23 cellular contexts compared by ENCODE assay signal in genomic region chr17:48615963-48616718, GRCh38. TPM values are rescaled to one million over a fixed set of nuclear protein-coding genes. Genes with fewer than 3 reads are reported as not detected.
DNase-seq lines count a peak whose midpoint lies in the region; ATAC-seq, FAIRE-seq and TF ChIP-seq lines count a peak whose summit lies in the region.
"Had no signal": no experiment of that assay in that cellular context is flagged by ENCODE, and none has a peak within 500 bp of the region (broad histone marks: within the 10 kb centered on the region; RNA-seq: fewer than 3 reads in every experiment).

No MANE protein-coding gene starts in this region.

- H3K36me3 Mint-ChIP-seq in type B pancreatic cell (no peaks in the 10 kb centered on the region), HFFc6 (ENCODE audit: low read depth) (no peaks in the 10 kb centered on the region)
- H3K36me3 Mint-ChIP-seq: CD4-positive, CD25-positive, alpha-beta regulatory T cell; stimulated activated memory B cell treated with anti-CD40 and anti-IgM and Interleukin-4, amounts not matched to agents 10 μg/mL and 1 μg/mL and 100 μg/mL, for 72 hours had no signal

- intact Hi-C loops in HepG2 (cut with micrococcal nuclease; ENCODE audit: unreplicated experiment): loop anchor here (5.0 kb wide), 2 partner anchors 354 to 589 kb away; no protein-coding TSS in a partner anchor
- intact Hi-C loops in right lobe of liver (cut with DNase I): loop anchor here in 1 of 2 donors (10.0 kb wide), 1 partner anchor 271 kb away; no protein-coding TSS in a partner anchor

- H3K9ac ChIP-seq in HepG2 (ENCODE audit: insufficient read depth, low read depth, low read length) (no peak overlapping the region), SK-N-MC (ENCODE audit: insufficient read length) (no peak overlapping the region)

- in situ Hi-C loops in HepG2 (cut with HindIII; ENCODE audit: extremely low pct_ligation_motif_present, low pct_unique_long_range_greater_than_20kb): no loop called here

- peaks cover 8% of the 10 kb centered on the region; the same call in 1 of the 2 replicates for H4K20me1 ChIP-seq in HepG2 (ENCODE audit: insufficient read depth, low read length)

- WGBS in HepG2 (ENCODE audit: low lambda C conversion rate): 12% methylated on average over 16 of the region's 17 CpGs
- 16% methylated on average over 15 of the region's 17 CpGs for WGBS in right lobe of liver (ENCODE audit: insufficient coverage, low coverage, low lambda C conversion rate, missing lambda C conversion rate)

- no peak for DNase-seq in HepG2 (ENCODE audit: low spot score)
- no peak for DNase-seq in right lobe of liver
- no peak for DNase-seq in SK-N-MC (ENCODE audit: low read depth, low spot score)
- no peak for DNase-seq in kidney epithelial cell (ENCODE audit: low read depth)
- DNase-seq in type B pancreatic cell (ENCODE audit: extremely low spot score, unreplicated experiment): no peak
- no peak for DNase-seq in hepatic stellate cell (ENCODE audit: low spot score)
- DNase-seq in HFFc6: no peak
- DNase-seq: activated CD4-positive, alpha-beta T cell treated with anti-CD3 and anti-CD28 coated beads for 1 hour; activated effector memory CD4-positive, alpha-beta T cell treated with Interleukin-2 at 50 U/mL for 16 hours; caudate nucleus; CD4-positive, CD25-positive, alpha-beta regulatory T cell; erythroblast; foreskin melanocyte; GDM1; hypothalamus; islet precursor cell; mammary epithelial cell; naive thymus-derived CD8-positive, alpha-beta T cell; NCI-H1092 treated with DMSO at 0.1 percent for 48 hours; NCI-H2081; NCI-H446 treated with DMSO at 0.1 percent for 48 hours had no signal

- H3K9me3 ChIP-seq in HepG2 (ENCODE audit: low read length) (no peaks in the 10 kb centered on the region), right lobe of liver (no peaks in the 10 kb centered on the region), SK-N-MC (ENCODE audit: low read depth, low read length) (no peaks in the 10 kb centered on the region)

- POLR2A ChIA-PET in HepG2 (lab: Yijun Ruan, JAX): no interaction called here

- no peak for ATAC-seq in HepG2
- no peak for ATAC-seq in right lobe of liver
- ATAC-seq in HG03196 (IDR thresholded peaks at IDR 0.05; ENCODE audit: unreplicated experiment): no peak
- ATAC-seq: naive thymus-derived CD8-positive, alpha-beta T cell; stimulated activated memory B cell treated with anti-CD40 and anti-IgM and Interleukin-4, amounts not matched to agents 10 μg/mL and 1 μg/mL and 100 μg/mL, for 72 hours had no signal

- H3K27ac ChIP-seq in HepG2 (ENCODE audit: extremely low read length, insufficient read depth, low read length) (no peak overlapping the region), right lobe of liver (no peak overlapping the region), SK-N-MC (no peak overlapping the region)

- H3K4me1 Mint-ChIP-seq in type B pancreatic cell (ENCODE audit: unreplicated experiment): peaks cover 37% of the 10 kb centered on the region
- peaks cover 23% of the 10 kb centered on the region for H3K4me1 Mint-ChIP-seq in HFFc6 (ENCODE audit: low read depth)

- H3K27me3 Mint-ChIP-seq in type B pancreatic cell (peaks cover 96% of the 10 kb centered on the region), HFFc6 (ENCODE audit: insufficient read depth) (peaks cover 83% of the 10 kb centered on the region)

- CTCF ChIA-PET in HepG2 (lab: Yijun Ruan, JAX; ENCODE audit: low intra/inter-chr PET ratio, low total read pairs): interaction anchor here (1.5 kb wide), 1 partner anchor 281 kb away, joined by 5 read pairs; no protein-coding TSS in a partner anchor

- TF ChIP-seq RAD21 in HepG2 (CRISPR knock-in tag; IDR thresholded peaks at IDR 0.05): no peak

- BruUV-seq in HepG2 (replicated peaks; lab: Mats Ljungman, UMichigan): no TSS peak

- H3K4me3 Mint-ChIP-seq in type B pancreatic cell: peak overlapping the region; percentile 92
- H3K4me3 Mint-ChIP-seq in HFFc6: no peak overlapping the region
- H3K4me3 Mint-ChIP-seq: stimulated activated memory B cell treated with anti-CD40 and anti-IgM and Interleukin-4, amounts not matched to agents 10 μg/mL and 1 μg/mL and 100 μg/mL, for 72 hours had no signal

- TF ChIP-seq CTCF in HepG2 (CRISPR knock-in tag; IDR thresholded peaks at IDR 0.05) (no peak), right lobe of liver (IDR thresholded peaks at IDR 0.05) (no peak), kidney epithelial cell (IDR thresholded peaks at IDR 0.05; ENCODE audit: insufficient read depth, low read length, poor library complexity, severe bottlenecking) (no peak), type B pancreatic cell (conservative IDR thresholded peaks at IDR 0.05) (no peak), HFFc6 (IDR thresholded peaks at IDR 0.05) (no peak)

- peak overlapping the region; percentile 58 for H3K27ac Mint-ChIP-seq in type B pancreatic cell
- no peak overlapping the region for H3K27ac Mint-ChIP-seq in HFFc6

- no peak overlapping the region for H2AFZ ChIP-seq in HepG2 (ENCODE audit: low read length)

- TF ChIP-seq POLR2A in HepG2 (IDR thresholded peaks at IDR 0.05; ENCODE audit: insufficient read depth in 1 of 2, low read depth in 2 of 2, low read length in 2 of 2) (no peak), right lobe of liver (IDR thresholded peaks at IDR 0.05) (no peak)

- TF ChIP-seq EP300 in HepG2 (IDR thresholded peaks at IDR 0.05; ENCODE audit: low read depth in 2 of 2, low read length in 2 of 2): no peak
- TF ChIP-seq EP300 in HepG2 (CRISPR knock-in tag; IDR thresholded peaks at IDR 0.05; ENCODE audit: borderline replicate concordance): no peak

- H3K4me2 ChIP-seq in HepG2 (ENCODE audit: low read depth, low read length): no peak overlapping the region

- H3K79me2 ChIP-seq in HepG2 (ENCODE audit: insufficient read depth, low read length): no peaks in the 10 kb centered on the region

- H3K4me3 ChIP-seq in HepG2 (replicated peaks in 1 of 3; ENCODE audit: insufficient read depth in 1 of 3, low read depth in 2 of 3, low read length in 3 of 3) (no peak overlapping the region), right lobe of liver (no peak overlapping the region), SK-N-MC (peak overlapping the region; percentile 84), kidney epithelial cell (ENCODE audit: low read depth, low read length) (peak overlapping the region; percentile 73)

- FAIRE-seq in HepG2 (lab: Jason Lieb, UNC): no peak

- H3K4me1 ChIP-seq in HepG2 (ENCODE audit: insufficient read depth, low read length) (peaks cover 10% of the 10 kb centered on the region), right lobe of liver (peaks cover 0 to 4% (median under 1%) of the 10 kb centered on the region in 4 donors)

- H3K27me3 ChIP-seq in HepG2 (ENCODE audit: control insufficient read depth in 1 of 2, insufficient read depth in 2 of 2, low read length in 2 of 2) (peaks cover 42 to 97% of the 10 kb centered on the region in 2 experiments), right lobe of liver (peaks cover 22 to 81% of the 10 kb centered on the region in 2 donors), kidney epithelial cell (ENCODE audit: control insufficient read depth, insufficient read depth, low read length) (peaks cover 6% of the 10 kb centered on the region)

- H3K36me3 ChIP-seq in HepG2 (replicated peaks in 1 of 2; ENCODE audit: control insufficient read depth in 1 of 2, insufficient read depth in 2 of 2, low read length in 2 of 2): no peaks in the 10 kb centered on the region
- H3K36me3 ChIP-seq in right lobe of liver: no peaks in the 10 kb centered on the region
- no peaks in the 10 kb centered on the region for H3K36me3 ChIP-seq in SK-N-MC (ENCODE audit: insufficient read depth, low read length)
- peaks cover 1% of the 10 kb centered on the region for H3K36me3 ChIP-seq in kidney epithelial cell (ENCODE audit: control insufficient read depth, insufficient read depth, low read length)

- H3K9me3 Mint-ChIP-seq in type B pancreatic cell (no peaks in the 10 kb centered on the region), HFFc6 (no peaks in the 10 kb centered on the region)

RNA-seq across cellular contexts. Expression of gene HOXB8, which starts 1.0 kb away (rescaled TPM):
- total RNA-seq in HepG2 (2016; rRNA removed; fragmentation: Illumina TruSeq; extraction: Trizol) (not detected in 2 replicates), right lobe of liver (not detected), kidney epithelial cell (7.2 and 7.5 TPM in 2 replicates), type B pancreatic cell (ENCODE audit: low replicate concordance) (16.0 and 17.1 TPM in 2 replicates)
- total RNA-seq in HepG2 (2016; cell fraction: cytosol; rRNA removed; fragmentation: Illumina TruSeq; extraction: Trizol; ENCODE audit: low read depth): not detected in 2 replicates
- not detected in 2 replicates for total RNA-seq in HepG2 (2016; cell fraction: insoluble cytoplasmic fraction; rRNA removed; fragmentation: Illumina TruSeq; extraction: Trizol)
- total RNA-seq in HepG2 (2016; cell fraction: membrane; rRNA removed; fragmentation: Illumina TruSeq; extraction: Trizol): not detected in 2 replicates
- not detected in 2 replicates for total RNA-seq in HepG2 (2016; cell fraction: nucleus; rRNA removed; fragmentation: Illumina TruSeq; extraction: Trizol)
- not detected in 2 replicates for polyA plus RNA-seq in HepG2 (2011; rRNA removed)
- not detected in 2 replicates for polyA plus RNA-seq in HepG2 (2011; cell fraction: cytosol; rRNA removed)
- not detected in 2 replicates for polyA plus RNA-seq in HepG2 (2011; cell fraction: nucleus; rRNA removed)
- not detected in 2 replicates for polyA plus RNA-seq in HepG2 (2012)
- polyA plus RNA-seq in HepG2 (2016; cell fraction: cytosol; fragmentation: Illumina TruSeq; extraction: Trizol; ENCODE audit: low read depth): not detected in 2 replicates
- not detected in 2 replicates for polyA plus RNA-seq in HepG2 (2016; cell fraction: insoluble cytoplasmic fraction; fragmentation: Illumina TruSeq; extraction: Trizol; ENCODE audit: low read depth)
- not detected in 2 replicates for polyA plus RNA-seq in HepG2 (2016; cell fraction: membrane; fragmentation: Illumina TruSeq; extraction: Trizol; ENCODE audit: low read depth)
- not detected in 2 replicates for polyA plus RNA-seq in HepG2 (2016; cell fraction: nucleus; fragmentation: Illumina TruSeq; extraction: Trizol; ENCODE audit: insufficient read depth, low read depth)
- 0.19 TPM in 1 of 2 replicates, not detected in the other for polyA minus RNA-seq in HepG2 (2011; rRNA and poly(A)+ RNA removed; ENCODE audit: low replicate concordance)
- polyA minus RNA-seq in HepG2 (2011; cell fraction: cytosol; rRNA and poly(A)+ RNA removed): not detected in 2 replicates
- not detected in 2 replicates for polyA minus RNA-seq in HepG2 (2011; cell fraction: nucleus; rRNA and poly(A)+ RNA removed)
- not detected for total RNA-seq in HFFc6 (2021; fragmentation: NEBNext Ultra II Directional; extraction: Animal tissue kit (Norgen Biotek cat#: 25700))
- total RNA-seq: CD4-positive, CD25-positive, alpha-beta regulatory T cell; mammary epithelial cell; naive thymus-derived CD8-positive, alpha-beta T cell had no signal
- polyA plus RNA-seq: CD4-positive, CD25-positive, alpha-beta regulatory T cell; mammary epithelial cell; naive thymus-derived CD8-positive, alpha-beta T cell had no signal

RNA-seq across cellular contexts. Expression of gene HOXB7, which starts 5.3 kb away (rescaled TPM):
- not detected in 2 replicates for total RNA-seq in HepG2 (2016; rRNA removed; fragmentation: Illumina TruSeq; extraction: Trizol)
- total RNA-seq in HepG2 (2016; cell fraction: cytosol; rRNA removed; fragmentation: Illumina TruSeq; extraction: Trizol; ENCODE audit: low read depth): not detected in 2 replicates
- total RNA-seq in HepG2 (2016; cell fraction: insoluble cytoplasmic fraction; rRNA removed; fragmentation: Illumina TruSeq; extraction: Trizol): not detected in 2 replicates
- total RNA-seq in HepG2 (2016; cell fraction: membrane; rRNA removed; fragmentation: Illumina TruSeq; extraction: Trizol): not detected in 2 replicates
- total RNA-seq in HepG2 (2016; cell fraction: nucleus; rRNA removed; fragmentation: Illumina TruSeq; extraction: Trizol): not detected in 2 replicates
- 0.04 and 0.08 TPM in 2 replicates for polyA plus RNA-seq in HepG2 (2011; rRNA removed)
- not detected in 2 replicates for polyA plus RNA-seq in HepG2 (2011; cell fraction: cytosol; rRNA removed)
- not detected in 2 replicates for polyA plus RNA-seq in HepG2 (2011; cell fraction: nucleus; rRNA removed)
- polyA plus RNA-seq in HepG2 (2012): not detected in 2 replicates
- polyA plus RNA-seq in HepG2 (2016; cell fraction: cytosol; fragmentation: Illumina TruSeq; extraction: Trizol; ENCODE audit: low read depth): not detected in 2 replicates
- polyA plus RNA-seq in HepG2 (2016; cell fraction: insoluble cytoplasmic fraction; fragmentation: Illumina TruSeq; extraction: Trizol; ENCODE audit: low read depth): not detected in 2 replicates
- polyA plus RNA-seq in HepG2 (2016; cell fraction: membrane; fragmentation: Illumina TruSeq; extraction: Trizol; ENCODE audit: low read depth): not detected in 2 replicates
- not detected in 2 replicates for polyA plus RNA-seq in HepG2 (2016; cell fraction: nucleus; fragmentation: Illumina TruSeq; extraction: Trizol; ENCODE audit: insufficient read depth, low read depth)
- 8.9 TPM in 1 of 2 replicates, not detected in the other for polyA minus RNA-seq in HepG2 (2011; rRNA and poly(A)+ RNA removed; ENCODE audit: low replicate concordance)
- polyA minus RNA-seq in HepG2 (2011; cell fraction: cytosol; rRNA and poly(A)+ RNA removed): not detected in 2 replicates
- polyA minus RNA-seq in HepG2 (2011; cell fraction: nucleus; rRNA and poly(A)+ RNA removed): not detected in 2 replicates
- total RNA-seq in right lobe of liver: under 1 TPM in 4 of 6 experiments, not detected in 2; 0.16 to 0.79 (median 0.30) TPM
- total RNA-seq in kidney epithelial cell: 26.3 and 27.2 TPM in 2 replicates
- 9.8 and 11.7 TPM in 2 replicates for total RNA-seq in type B pancreatic cell (ENCODE audit: low replicate concordance)
- total RNA-seq in HFFc6 (2021; fragmentation: NEBNext Ultra II Directional; extraction: Animal tissue kit (Norgen Biotek cat#: 25700)): not detected
- total RNA-seq: mammary epithelial cell; naive thymus-derived CD8-positive, alpha-beta T cell had no signal

RNA-seq across cellular contexts. Expression of gene HOXB9, which starts 10.0 kb away (rescaled TPM):
- total RNA-seq in HepG2 (2016; rRNA removed; fragmentation: Illumina TruSeq; extraction: Trizol) (not detected in 2 replicates), right lobe of liver (not detected), kidney epithelial cell (70.1 and 77.0 TPM in 2 replicates), type B pancreatic cell (ENCODE audit: low replicate concordance) (1.6 and 9.4 TPM in 2 replicates)
- not detected in 2 replicates for total RNA-seq in HepG2 (2016; cell fraction: cytosol; rRNA removed; fragmentation: Illumina TruSeq; extraction: Trizol; ENCODE audit: low read depth)
- not detected in 2 replicates for total RNA-seq in HepG2 (2016; cell fraction: insoluble cytoplasmic fraction; rRNA removed; fragmentation: Illumina TruSeq; extraction: Trizol)
- not detected in 2 replicates for total RNA-seq in HepG2 (2016; cell fraction: membrane; rRNA removed; fragmentation: Illumina TruSeq; extraction: Trizol)
- not detected in 2 replicates for total RNA-seq in HepG2 (2016; cell fraction: nucleus; rRNA removed; fragmentation: Illumina TruSeq; extraction: Trizol)
- polyA plus RNA-seq in HepG2 (2011; rRNA removed): not detected in 2 replicates
- 0.01 TPM in 1 of 2 replicates, not detected in the other for polyA plus RNA-seq in HepG2 (2011; cell fraction: cytosol; rRNA removed)
- polyA plus RNA-seq in HepG2 (2011; cell fraction: nucleus; rRNA removed): not detected in 2 replicates
- not detected in 2 replicates for polyA plus RNA-seq in HepG2 (2012)
- polyA plus RNA-seq in HepG2 (2016; cell fraction: cytosol; fragmentation: Illumina TruSeq; extraction: Trizol; ENCODE audit: low read depth): not detected in 2 replicates
- not detected in 2 replicates for polyA plus RNA-seq in HepG2 (2016; cell fraction: insoluble cytoplasmic fraction; fragmentation: Illumina TruSeq; extraction: Trizol; ENCODE audit: low read depth)
- polyA plus RNA-seq in HepG2 (2016; cell fraction: membrane; fragmentation: Illumina TruSeq; extraction: Trizol; ENCODE audit: low read depth): not detected in 2 replicates
- polyA plus RNA-seq in HepG2 (2016; cell fraction: nucleus; fragmentation: Illumina TruSeq; extraction: Trizol; ENCODE audit: insufficient read depth, low read depth): not detected in 2 replicates
- 0.06 and 0.49 TPM in 2 replicates for polyA minus RNA-seq in HepG2 (2011; rRNA and poly(A)+ RNA removed; ENCODE audit: low replicate concordance)
- not detected in 2 replicates for polyA minus RNA-seq in HepG2 (2011; cell fraction: cytosol; rRNA and poly(A)+ RNA removed)
- not detected in 2 replicates for polyA minus RNA-seq in HepG2 (2011; cell fraction: nucleus; rRNA and poly(A)+ RNA removed)
- not detected for total RNA-seq in HFFc6 (2021; fragmentation: NEBNext Ultra II Directional; extraction: Animal tissue kit (Norgen Biotek cat#: 25700))
- total RNA-seq: naive thymus-derived CD8-positive, alpha-beta T cell had no signal
- polyA plus RNA-seq: CD4-positive, CD25-positive, alpha-beta regulatory T cell; mammary epithelial cell had no signal

RNA-seq across cellular contexts. Expression of gene HOXB6, which starts 11.4 kb away (rescaled TPM):
- not detected in 2 replicates for total RNA-seq in HepG2 (2016; rRNA removed; fragmentation: Illumina TruSeq; extraction: Trizol)
- total RNA-seq in HepG2 (2016; cell fraction: cytosol; rRNA removed; fragmentation: Illumina TruSeq; extraction: Trizol; ENCODE audit: low read depth): not detected in 2 replicates
- not detected in 2 replicates for total RNA-seq in HepG2 (2016; cell fraction: insoluble cytoplasmic fraction; rRNA removed; fragmentation: Illumina TruSeq; extraction: Trizol)
- not detected in 2 replicates for total RNA-seq in HepG2 (2016; cell fraction: membrane; rRNA removed; fragmentation: Illumina TruSeq; extraction: Trizol)
- not detected in 2 replicates for total RNA-seq in HepG2 (2016; cell fraction: nucleus; rRNA removed; fragmentation: Illumina TruSeq; extraction: Trizol)
- polyA plus RNA-seq in HepG2 (2011; rRNA removed): not detected in 2 replicates
- polyA plus RNA-seq in HepG2 (2011; cell fraction: cytosol; rRNA removed): not detected in 2 replicates
- not detected in 2 replicates for polyA plus RNA-seq in HepG2 (2011; cell fraction: nucleus; rRNA removed)
- polyA plus RNA-seq in HepG2 (2012): not detected in 2 replicates
- not detected in 2 replicates for polyA plus RNA-seq in HepG2 (2016; cell fraction: cytosol; fragmentation: Illumina TruSeq; extraction: Trizol; ENCODE audit: low read depth)
- not detected in 2 replicates for polyA plus RNA-seq in HepG2 (2016; cell fraction: insoluble cytoplasmic fraction; fragmentation: Illumina TruSeq; extraction: Trizol; ENCODE audit: low read depth)
- not detected in 2 replicates for polyA plus RNA-seq in HepG2 (2016; cell fraction: membrane; fragmentation: Illumina TruSeq; extraction: Trizol; ENCODE audit: low read depth)
- not detected in 2 replicates for polyA plus RNA-seq in HepG2 (2016; cell fraction: nucleus; fragmentation: Illumina TruSeq; extraction: Trizol; ENCODE audit: insufficient read depth, low read depth)
- 3.5 TPM in 1 of 2 replicates, not detected in the other for polyA minus RNA-seq in HepG2 (2011; rRNA and poly(A)+ RNA removed; ENCODE audit: low replicate concordance)
- polyA minus RNA-seq in HepG2 (2011; cell fraction: cytosol; rRNA and poly(A)+ RNA removed): not detected in 2 replicates
- polyA minus RNA-seq in HepG2 (2011; cell fraction: nucleus; rRNA and poly(A)+ RNA removed): not detected in 2 replicates
- under 1 TPM; 0.18 to 0.83 (median 0.56) TPM for total RNA-seq in right lobe of liver
- total RNA-seq in kidney epithelial cell: 29.8 and 30.7 TPM in 2 replicates
- total RNA-seq in type B pancreatic cell (ENCODE audit: low replicate concordance): 17.6 and 20.3 TPM in 2 replicates
- not detected for total RNA-seq in HFFc6 (2021; fragmentation: NEBNext Ultra II Directional; extraction: Animal tissue kit (Norgen Biotek cat#: 25700))
- total RNA-seq: CD4-positive, CD25-positive, alpha-beta regulatory T cell; naive thymus-derived CD8-positive, alpha-beta T cell had no signal
- polyA plus RNA-seq: CD4-positive, CD25-positive, alpha-beta regulatory T cell; naive thymus-derived CD8-positive, alpha-beta T cell had no signal

RNA-seq across cellular contexts. Expression of gene HOXB5, which starts 22.6 kb away (rescaled TPM):
- total RNA-seq in HepG2 (2016; rRNA removed; fragmentation: Illumina TruSeq; extraction: Trizol): not detected in 2 replicates
- total RNA-seq in HepG2 (2016; cell fraction: cytosol; rRNA removed; fragmentation: Illumina TruSeq; extraction: Trizol; ENCODE audit: low read depth): not detected in 2 replicates
- total RNA-seq in HepG2 (2016; cell fraction: insoluble cytoplasmic fraction; rRNA removed; fragmentation: Illumina TruSeq; extraction: Trizol): not detected in 2 replicates
- not detected in 2 replicates for total RNA-seq in HepG2 (2016; cell fraction: membrane; rRNA removed; fragmentation: Illumina TruSeq; extraction: Trizol)
- not detected in 2 replicates for total RNA-seq in HepG2 (2016; cell fraction: nucleus; rRNA removed; fragmentation: Illumina TruSeq; extraction: Trizol)
- polyA plus RNA-seq in HepG2 (2011; rRNA removed): not detected in 2 replicates
- polyA plus RNA-seq in HepG2 (2011; cell fraction: cytosol; rRNA removed): not detected in 2 replicates
- polyA plus RNA-seq in HepG2 (2011; cell fraction: nucleus; rRNA removed): not detected in 2 replicates
- polyA plus RNA-seq in HepG2 (2012): not detected in 2 replicates
- not detected in 2 replicates for polyA plus RNA-seq in HepG2 (2016; cell fraction: cytosol; fragmentation: Illumina TruSeq; extraction: Trizol; ENCODE audit: low read depth)
- polyA plus RNA-seq in HepG2 (2016; cell fraction: insoluble cytoplasmic fraction; fragmentation: Illumina TruSeq; extraction: Trizol; ENCODE audit: low read depth): not detected in 2 replicates
- not detected in 2 replicates for polyA plus RNA-seq in HepG2 (2016; cell fraction: membrane; fragmentation: Illumina TruSeq; extraction: Trizol; ENCODE audit: low read depth)
- polyA plus RNA-seq in HepG2 (2016; cell fraction: nucleus; fragmentation: Illumina TruSeq; extraction: Trizol; ENCODE audit: insufficient read depth, low read depth): not detected in 2 replicates
- 0.49 TPM in 1 of 2 replicates, not detected in the other for polyA minus RNA-seq in HepG2 (2011; rRNA and poly(A)+ RNA removed; ENCODE audit: low replicate concordance)
- polyA minus RNA-seq in HepG2 (2011; cell fraction: cytosol; rRNA and poly(A)+ RNA removed): not detected in 2 replicates
- not detected in 2 replicates for polyA minus RNA-seq in HepG2 (2011; cell fraction: nucleus; rRNA and poly(A)+ RNA removed)
- under 1 TPM in 5 of 6 experiments, not detected in 1; 0.11 to 0.29 (median 0.19) TPM for total RNA-seq in right lobe of liver
- 3.6 and 3.8 TPM in 2 replicates for total RNA-seq in kidney epithelial cell
- total RNA-seq in type B pancreatic cell (ENCODE audit: low replicate concordance): 10.1 and 20.8 TPM in 2 replicates
- total RNA-seq in HFFc6 (2021; fragmentation: NEBNext Ultra II Directional; extraction: Animal tissue kit (Norgen Biotek cat#: 25700)): not detected
- total RNA-seq: CD4-positive, CD25-positive, alpha-beta regulatory T cell; mammary epithelial cell; naive thymus-derived CD8-positive, alpha-beta T cell had no signal
- polyA plus RNA-seq: CD4-positive, CD25-positive, alpha-beta regulatory T cell; mammary epithelial cell; naive thymus-derived CD8-positive, alpha-beta T cell had no signal

Comparison
In these comparisons a context has a peak if more than half of its experiments do, and no peak if none do; other contexts are left out.
1. H3K4me3 ChIP-seq: peak in SK-N-MC (single experiment) and kidney epithelial cell (single experiment); none in HepG2 (0 of 3) and right lobe of liver (0 of 3).